ENCODE assay signal across 23 cellular contexts in the genomic region with DNA sequence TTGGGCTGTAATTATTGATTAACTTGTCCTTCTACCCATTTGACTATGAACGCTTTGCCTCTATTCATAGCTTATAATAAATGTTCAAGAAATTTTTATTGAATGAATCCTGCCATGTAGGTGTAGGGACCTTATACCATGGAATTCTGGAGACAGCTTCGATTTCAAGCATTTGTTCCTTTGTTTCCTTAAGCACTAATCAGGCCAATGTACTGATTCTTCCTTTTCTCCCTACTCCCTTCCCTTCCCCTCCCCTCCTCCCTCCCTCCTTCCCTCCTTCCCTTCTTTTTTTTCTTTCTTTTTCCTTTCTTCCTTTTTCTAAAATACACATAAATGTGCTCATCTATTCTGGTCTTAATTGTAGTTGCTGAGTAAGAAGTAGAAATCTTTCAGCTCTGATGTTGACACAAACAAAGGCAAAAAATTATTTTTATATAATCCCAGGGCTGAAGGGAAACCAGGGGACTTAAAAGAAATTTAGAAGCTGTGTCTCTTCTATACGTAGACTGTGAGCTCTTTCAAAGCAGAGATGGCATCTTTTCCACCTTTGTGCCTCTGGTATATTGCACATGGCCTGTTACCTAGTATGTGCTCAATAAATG. TPM values are rescaled to one million over a fixed set of nuclear protein-coding genes. Genes with fewer than 3 reads are reported as not detected.
DNase-seq lines count a peak whose midpoint lies in the region; ATAC-seq, FAIRE-seq and TF ChIP-seq lines count a peak whose summit lies in the region.
"Had no signal": no experiment of that assay in that cellular context is flagged by ENCODE, and none has a peak within 500 bp of the region (broad histone marks: within the 10 kb centered on the region; RNA-seq: fewer than 3 reads in every experiment).

No MANE protein-coding gene starts in this region.

- no peaks in the 10 kb centered on the region for H3K9me3 ChIP-seq in HepG2 (ENCODE audit: low read length)
- no peaks in the 10 kb centered on the region for H3K9me3 ChIP-seq in right lobe of liver
- no peaks in the 10 kb centered on the region for H3K9me3 ChIP-seq in IMR-90 (ENCODE audit: control insufficient read depth, insufficient read depth, low read length)
- H3K9me3 ChIP-seq in K562 (replicated peaks; ENCODE audit: control insufficient read depth, insufficient read depth, low read depth, low read length), result no peaks in the 10 kb centered on the region
- no peaks in the 10 kb centered on the region for H3K9me3 ChIP-seq in neural progenitor cell (ENCODE audit: low read depth)
- H3K9me3 ChIP-seq: BLaER1, Caco-2 had no signal

- H3K79me1 ChIP-seq in IMR-90 (ENCODE audit: low read depth in 1 of 2, low read length in 2 of 2), result no peaks in the 10 kb centered on the region

- 10% methylated on average over 3 of the region's 3 CpGs for WGBS in HepG2 (ENCODE audit: low lambda C conversion rate)
- 66% methylated on average over 3 of the region's 3 CpGs for WGBS in right lobe of liver (ENCODE audit: insufficient coverage, low coverage, low lambda C conversion rate, missing lambda C conversion rate)
- no CpG with 5 or more reads among the region's 3 CpGs for WGBS in IMR-90 (ENCODE audit: extremely low coverage in 2 of 2, insufficient read length in 1 of 2), 2 experiments
- 0% methylated on average over 3 of the region's 3 CpGs for WGBS in K562 (ENCODE audit: insufficient coverage, low coverage, missing lambda C conversion rate)

- H3K4me2 ChIP-seq in HepG2 (ENCODE audit: low read depth, low read length) (no peak overlapping the region), IMR-90 (ENCODE audit: low read depth, low read length) (no peak overlapping the region), K562 (ENCODE audit: insufficient read depth, low read length) (no peak overlapping the region), neural progenitor cell (no peak overlapping the region)
- H3K4me2 ChIP-seq: BLaER1 had no signal

- H3K36me3 Mint-ChIP-seq in neural progenitor cell, result no peaks in the 10 kb centered on the region
- H3K36me3 Mint-ChIP-seq in stimulated activated memory B cell treated with anti-CD40 and anti-IgM and Interleukin-4, amounts not matched to agents 10 μg/mL and 1 μg/mL and 100 μg/mL, for 72 hours, result peaks cover 16% of the 10 kb centered on the region

- H4K91ac ChIP-seq in IMR-90 (ENCODE audit: insufficient read depth, low read depth, low read length), result no peak overlapping the region

- H3K18ac ChIP-seq in IMR-90 (ENCODE audit: low read depth, low read length), result no peak overlapping the region

- no peak overlapping the region for H3K9ac ChIP-seq in HepG2 (ENCODE audit: insufficient read depth, low read depth, low read length)
- H3K9ac ChIP-seq in IMR-90 (ENCODE audit: low read depth, low read length), result no peak overlapping the region
- H3K9ac ChIP-seq in K562 (ENCODE audit: insufficient read depth in 1 of 2, low read depth in 2 of 2, low read length in 2 of 2), result no peak overlapping the region
- H3K9ac ChIP-seq in neural progenitor cell, result no peak overlapping the region
- H3K9ac ChIP-seq: BLaER1, GM23248 had no signal

- peaks cover 11% of the 10 kb centered on the region; the same call in 1 of the 2 replicates for H3K4me1 ChIP-seq in HepG2 (ENCODE audit: insufficient read depth, low read length)
- H3K4me1 ChIP-seq in right lobe of liver, result no peaks in the 10 kb centered on the region
- H3K4me1 ChIP-seq in IMR-90 (ENCODE audit: control insufficient read depth, insufficient read depth, low read length), result peaks cover 6% of the 10 kb centered on the region
- H3K4me1 ChIP-seq in K562 (replicated peaks in 1 of 2; ENCODE audit: control insufficient read depth in 2 of 2, insufficient read depth in 2 of 2, low read length in 2 of 2), result peaks cover 0 to 7% of the 10 kb centered on the region in 2 experiments; a peak in 2 of 5 replicates
- peaks cover 8% of the 10 kb centered on the region for H3K4me1 ChIP-seq in neural progenitor cell
- H3K4me1 ChIP-seq: BLaER1, Caco-2 had no signal

- ATAC-seq in HepG2, result no peak
- ATAC-seq in right lobe of liver, result no peak
- ATAC-seq in IMR-90 (ENCODE audit: low read depth), result no peak
- no peak for ATAC-seq in K562
- ATAC-seq in HG03139 (IDR thresholded peaks at IDR 0.05; ENCODE audit: unreplicated experiment), result no peak
- no peak for ATAC-seq in stimulated activated memory B cell treated with anti-CD40 and anti-IgM and Interleukin-4, amounts not matched to agents 10 μg/mL and 1 μg/mL and 100 μg/mL, for 72 hours
- no peak for ATAC-seq in HG03108 (IDR thresholded peaks at IDR 0.05; ENCODE audit: unreplicated experiment)
- ATAC-seq: CD8-positive, alpha-beta T cell; HCT116 had no signal

- H3K36me3 ChIP-seq in HepG2 (replicated peaks in 1 of 2; ENCODE audit: control insufficient read depth in 1 of 2, insufficient read depth in 2 of 2, low read length in 2 of 2) (no peaks in the 10 kb centered on the region), right lobe of liver (no peaks in the 10 kb centered on the region), IMR-90 (ENCODE audit: control insufficient read depth, insufficient read depth, low read length) (no peaks in the 10 kb centered on the region), K562 (ENCODE audit: control insufficient read depth, insufficient read depth, low read length) (no peaks in the 10 kb centered on the region), neural progenitor cell (no peaks in the 10 kb centered on the region)
- H3K36me3 ChIP-seq: BLaER1 had no signal

- TF ChIP-seq POLR2A in HepG2 (IDR thresholded peaks at IDR 0.05; ENCODE audit: insufficient read depth in 1 of 2, low read depth in 2 of 2, low read length in 2 of 2) (no peak), right lobe of liver (IDR thresholded peaks at IDR 0.05) (no peak), IMR-90 (IDR thresholded peaks at IDR 0.05; ENCODE audit: low read depth, low read length) (no peak), K562 (conservative IDR thresholded peaks at IDR 0.05) (no peak)

- H2BK15ac ChIP-seq in IMR-90 (ENCODE audit: low read depth, low read length), result no peak overlapping the region

- H3K4me3 ChIP-seq in HepG2 (replicated peaks in 1 of 3; ENCODE audit: insufficient read depth in 1 of 3, low read depth in 2 of 3, low read length in 3 of 3), result no peak overlapping the region
- no peak overlapping the region for H3K4me3 ChIP-seq in right lobe of liver
- H3K4me3 ChIP-seq in IMR-90 (ENCODE audit: insufficient read depth, low read depth, low read length), result no peak overlapping the region
- H3K4me3 ChIP-seq in K562, result no peak overlapping the region
- no peak overlapping the region for H3K4me3 ChIP-seq in neural progenitor cell
- H3K4me3 ChIP-seq: BLaER1, GM23248 had no signal

- H3K9me1 ChIP-seq in IMR-90 (ENCODE audit: insufficient read depth, low read length), result peaks cover 7% of the 10 kb centered on the region
- H3K9me1 ChIP-seq in K562 (ENCODE audit: control insufficient read depth, insufficient read depth, low read length), result no peaks in the 10 kb centered on the region

- peaks cover 9% of the 10 kb centered on the region for H3K27me3 Mint-ChIP-seq in neural progenitor cell (ENCODE audit: insufficient read depth, low read depth)
- no peaks in the 10 kb centered on the region for H3K27me3 Mint-ChIP-seq in stimulated activated memory B cell treated with anti-CD40 and anti-IgM and Interleukin-4, amounts not matched to agents 10 μg/mL and 1 μg/mL and 100 μg/mL, for 72 hours
- H3K27me3 Mint-ChIP-seq: B cell; CD4-positive, CD25-positive, alpha-beta regulatory T cell had no signal

- CTCF ChIA-PET in HepG2 (lab: Yijun Ruan, JAX; ENCODE audit: low intra/inter-chr PET ratio, low total read pairs) (no interaction called here), IMR-90 (lab: Yijun Ruan, JAX) (interaction anchor here (0.7 to 1.6 kb wide), 2 partner anchors 14 to 169 kb away, joined by 4 to 5 read pairs; no protein-coding TSS in a partner anchor), K562 (lab: Yijun Ruan, JAX; ENCODE audit: low intra/inter-chr PET ratio) (no interaction called here)

- H2BK5ac ChIP-seq in IMR-90 (ENCODE audit: low read depth, low read length, poor library complexity, severe bottlenecking), result no peak overlapping the region

- no peak for TF ChIP-seq CTCF in HepG2 (CRISPR knock-in tag; IDR thresholded peaks at IDR 0.05)
- TF ChIP-seq CTCF in right lobe of liver (IDR thresholded peaks at IDR 0.05), result no peak
- TF ChIP-seq CTCF in IMR-90 (conservative IDR thresholded peaks at IDR 0.05; ENCODE audit: low read depth, low read length), result no peak
- TF ChIP-seq CTCF in K562 (IDR thresholded peaks at IDR 0.05 in 2 of 3, conservative IDR thresholded peaks at IDR 0.05 in 1 of 3; ENCODE audit: insufficient read depth in 2 of 3, low read depth in 1 of 3, low read length in 3 of 3), result no peak
- no peak for TF ChIP-seq CTCF in neural progenitor cell (IDR thresholded peaks at IDR 0.05)

- no peak overlapping the region for H4K5ac ChIP-seq in IMR-90 (ENCODE audit: low read depth, low read length)

- H3K27ac Mint-ChIP-seq in neural progenitor cell, result no peak overlapping the region
- H3K27ac Mint-ChIP-seq in stimulated activated memory B cell treated with anti-CD40 and anti-IgM and Interleukin-4, amounts not matched to agents 10 μg/mL and 1 μg/mL and 100 μg/mL, for 72 hours, result no peak overlapping the region
- H3K27ac Mint-ChIP-seq: B cell; CD8-positive, alpha-beta T cell; H9; HFFc6 had no signal

- peak overlapping the region; percentile 40; the same call in 1 of the 2 replicates for H2BK20ac ChIP-seq in IMR-90 (ENCODE audit: low read depth, low read length)

- TF ChIP-seq RAD21 in HepG2 (CRISPR knock-in tag; IDR thresholded peaks at IDR 0.05) (no peak), IMR-90 (IDR thresholded peaks at IDR 0.05; ENCODE audit: low read length) (no peak), K562 (CRISPR knock-in tag; conservative IDR thresholded peaks at IDR 0.05 in 1 of 2, IDR thresholded peaks at IDR 0.05 in 1 of 2) (no peak)

- no peak overlapping the region for H3K27ac ChIP-seq in HepG2 (ENCODE audit: extremely low read length, insufficient read depth, low read length)
- H3K27ac ChIP-seq in right lobe of liver, result no peak overlapping the region
- no peak overlapping the region for H3K27ac ChIP-seq in IMR-90 (ENCODE audit: insufficient read depth, low read length)
- H3K27ac ChIP-seq in K562 (ENCODE audit: extremely low read depth, low read depth, low read length), result no peak overlapping the region
- no peak overlapping the region for H3K27ac ChIP-seq in neural progenitor cell
- H3K27ac ChIP-seq: BLaER1, C4-2B had no signal

- FAIRE-seq in HepG2 (lab: Jason Lieb, UNC) (no peak), K562 (lab: Jason Lieb, UNC) (no peak)
- FAIRE-seq: G401.6, GM12892, GM19239 had no signal

- H3K14ac ChIP-seq in IMR-90 (replicated peaks; ENCODE audit: low read depth, low read length), result no peak overlapping the region

- H3K4ac ChIP-seq in IMR-90 (ENCODE audit: low read depth, low read length), result no peak overlapping the region

- peaks cover 11% of the 10 kb centered on the region for H3K4me1 Mint-ChIP-seq in neural progenitor cell
- no peaks in the 10 kb centered on the region for H3K4me1 Mint-ChIP-seq in stimulated activated memory B cell treated with anti-CD40 and anti-IgM and Interleukin-4, amounts not matched to agents 10 μg/mL and 1 μg/mL and 100 μg/mL, for 72 hours
- H3K4me1 Mint-ChIP-seq: B cell; CD4-positive, CD25-positive, alpha-beta regulatory T cell had no signal

- H3F3A ChIP-seq in neural progenitor cell (ENCODE audit: low read depth), result peaks cover 3% of the 10 kb centered on the region

- H3K27me3 ChIP-seq in HepG2 (ENCODE audit: control insufficient read depth in 1 of 2, insufficient read depth in 2 of 2, low read length in 2 of 2), result no peaks in the 10 kb centered on the region; a peak in 1 of 5 replicates
- H3K27me3 ChIP-seq in right lobe of liver, result no peaks in the 10 kb centered on the region
- peaks cover 3% of the 10 kb centered on the region; the same call in 1 of the 2 replicates for H3K27me3 ChIP-seq in IMR-90 (ENCODE audit: control insufficient read depth, insufficient read depth, low read length)
- no peaks in the 10 kb centered on the region for H3K27me3 ChIP-seq in K562 (ENCODE audit: control insufficient read depth in 2 of 2, insufficient read depth in 2 of 2, low read length in 2 of 2)
- no peaks in the 10 kb centered on the region for H3K27me3 ChIP-seq in neural progenitor cell
- H3K27me3 ChIP-seq: BLaER1 had no signal

- H2BK120ac ChIP-seq in IMR-90 (ENCODE audit: low read depth, low read length), result no peak overlapping the region

- intact Hi-C loops in HepG2 (cut with micrococcal nuclease; ENCODE audit: unreplicated experiment), result no loop called here
- intact Hi-C loops in right lobe of liver (cut with DNase I), result loop anchor here in 1 of 2 donors (10.0 kb wide), 1 partner anchor 138 kb away; no protein-coding TSS in a partner anchor
- intact Hi-C loops in IMR-90 (cut with micrococcal nuclease), result no loop called here
- intact Hi-C loops in K562 (cut with micrococcal nuclease), result no loop called here

- no peak overlapping the region for H2AK5ac ChIP-seq in IMR-90 (ENCODE audit: low read depth, low read length)

- no peak overlapping the region for H2AK9ac ChIP-seq in IMR-90 (replicated peaks; ENCODE audit: low read depth, low read length, poor library complexity)

- H3K79me2 ChIP-seq in HepG2 (ENCODE audit: insufficient read depth, low read length), result no peaks in the 10 kb centered on the region
- H3K79me2 ChIP-seq in K562 (ENCODE audit: control insufficient read depth, insufficient read depth, low read length), result no peaks in the 10 kb centered on the region
- no peaks in the 10 kb centered on the region for H3K79me2 ChIP-seq in neural progenitor cell (ENCODE audit: low read depth)

- dilution Hi-C loops in IMR-90 (cut with HindIII; ENCODE audit: low sequenced_read_pairs, unreplicated experiment), result no loop called here

- no peak for TF ChIP-seq EP300 in HepG2 (IDR thresholded peaks at IDR 0.05; ENCODE audit: low read depth in 2 of 2, low read length in 2 of 2)
- TF ChIP-seq EP300 in HepG2 (CRISPR knock-in tag; IDR thresholded peaks at IDR 0.05; ENCODE audit: borderline replicate concordance), result no peak
- no peak for TF ChIP-seq EP300 in K562 (IDR thresholded peaks at IDR 0.05; ENCODE audit: low read length)

- no peaks in the 10 kb centered on the region for H3K9me3 Mint-ChIP-seq in neural progenitor cell
- H3K9me3 Mint-ChIP-seq in stimulated activated memory B cell treated with anti-CD40 and anti-IgM and Interleukin-4, amounts not matched to agents 10 μg/mL and 1 μg/mL and 100 μg/mL, for 72 hours, result no peaks in the 10 kb centered on the region
- H3K9me3 Mint-ChIP-seq: CD8-positive, alpha-beta T cell; H9; HFFc6 had no signal

- no TSS peak for BruUV-seq in HepG2 (replicated peaks; lab: Mats Ljungman, UMichigan)
- no TSS peak for BruUV-seq in IMR-90 (replicated peaks; lab: Mats Ljungman, UMichigan)
- no TSS peak for BruUV-seq in K562 (replicated peaks; lab: Mats Ljungman, UMichigan)

- DNase-seq in HepG2 (ENCODE audit: low spot score) (no peak), right lobe of liver (no peak), IMR-90 (no peak), K562 (ENCODE audit: extremely low read depth in 1 of 4, low spot score in 3 of 4) (no peak), neural progenitor cell (ENCODE audit: low spot score) (no peak)
- DNase-seq: Caco-2; CD4-positive, CD25-positive, alpha-beta regulatory T cell; CD8-positive, alpha-beta T cell; DMS153; DND-41; GM23248; H9; HFFc6 had no signal

- H2AFZ ChIP-seq in HepG2 (ENCODE audit: low read length) (no peak overlapping the region), IMR-90 (replicated peaks; ENCODE audit: low read length, poor library complexity) (no peak overlapping the region), K562 (ENCODE audit: low read depth, low read length) (no peak overlapping the region), neural progenitor cell (replicated peaks) (peak overlapping the region; percentile 34)
- H2AFZ ChIP-seq: GM23248 had no signal

- no peak overlapping the region for H4K8ac ChIP-seq in IMR-90 (ENCODE audit: low read depth in 2 of 2, low read length in 2 of 2)

- POLR2A ChIA-PET in HepG2 (lab: Yijun Ruan, JAX), result no interaction called here
- POLR2A ChIA-PET in IMR-90 (lab: Charles Lee; ENCODE audit: unreplicated experiment), result no interaction called here
- POLR2A ChIA-PET in K562 (lab: Yijun Ruan, JAX), result interaction anchor here (0.6 kb wide), 1 partner anchor 13 kb away, joined by 3 read pairs; no protein-coding TSS in a partner anchor

- in situ Hi-C loops in HepG2 (cut with HindIII; ENCODE audit: extremely low pct_ligation_motif_present, low pct_unique_long_range_greater_than_20kb) (no loop called here), IMR-90 (cut with MboI; ENCODE audit: low sequenced_read_pairs) (loop anchor here (25.0 kb wide), 1 partner anchor 596 kb away; the partner anchor contains the start of gene C1orf105), K562 (cut with MboI) (no loop called here)

- H4K20me1 ChIP-seq in HepG2 (ENCODE audit: insufficient read depth, low read length) (no peaks in the 10 kb centered on the region), IMR-90 (ENCODE audit: insufficient read depth, low read length) (no peaks in the 10 kb centered on the region), K562 (replicated peaks; ENCODE audit: control insufficient read depth, insufficient read depth, low read length) (no peaks in the 10 kb centered on the region), neural progenitor cell (ENCODE audit: low read depth) (no peaks in the 10 kb centered on the region)
- H4K20me1 ChIP-seq: BLaER1 had no signal

- no peak overlapping the region for H3K4me3 Mint-ChIP-seq in neural progenitor cell
- no peak overlapping the region for H3K4me3 Mint-ChIP-seq in stimulated activated memory B cell treated with anti-CD40 and anti-IgM and Interleukin-4, amounts not matched to agents 10 μg/mL and 1 μg/mL and 100 μg/mL, for 72 hours
- H3K4me3 Mint-ChIP-seq: B cell; CD4-positive, CD25-positive, alpha-beta regulatory T cell; CD8-positive, alpha-beta T cell; H9; HFFc6 had no signal

- H3K56ac ChIP-seq in IMR-90 (ENCODE audit: extremely low read depth, insufficient read depth, low read length), result no peak overlapping the region

- no peak overlapping the region for H3K23ac ChIP-seq in IMR-90 (ENCODE audit: low read depth, low read length)

RNA-seq across cellular contexts. Expression of gene DNM3, which starts 24.9 kb away (rescaled TPM):
- total RNA-seq in HepG2 (2016; rRNA removed; fragmentation: Illumina TruSeq; extraction: Trizol) (not detected in 2 replicates), right lobe of liver (under 1 TPM; 0.29 to 0.92 (median 0.43) TPM), IMR-90 (2012; rRNA removed) (0.36 and 0.83 TPM in 2 replicates), K562 (2014; rRNA removed) (0.33 TPM in 1 of 2 replicates, not detected in the other), K562 (2014; rRNA removed; fragmentation: Illumina TruSeq; extraction: Trizol) (0.36 and 0.38 TPM in 2 replicates), K562 (2015; rRNA removed; fragmentation: Illumina TruSeq; extraction: Trizol) (0.29 and 0.30 TPM in 2 replicates), K562 (2021) (0.16 and 0.29 TPM in 2 replicates), neural progenitor cell (ENCODE audit: low replicate concordance) (1.1 and 1.2 TPM in 2 replicates)
- not detected in 2 replicates for total RNA-seq in HepG2 (2016; cell fraction: cytosol; rRNA removed; fragmentation: Illumina TruSeq; extraction: Trizol; ENCODE audit: low read depth)
- total RNA-seq in HepG2 (2016; cell fraction: insoluble cytoplasmic fraction; rRNA removed; fragmentation: Illumina TruSeq; extraction: Trizol), result not detected in 2 replicates
- total RNA-seq in HepG2 (2016; cell fraction: membrane; rRNA removed; fragmentation: Illumina TruSeq; extraction: Trizol), result not detected in 2 replicates
- total RNA-seq in HepG2 (2016; cell fraction: nucleus; rRNA removed; fragmentation: Illumina TruSeq; extraction: Trizol), result 0.34 and 0.38 TPM in 2 replicates
- polyA plus RNA-seq in HepG2 (2011; rRNA removed) (0.05 and 0.14 TPM in 2 replicates), IMR-90 (2012; rRNA removed) (0.36 TPM in 2 replicates), K562 (2011; rRNA removed) (0.11 and 0.21 TPM in 2 replicates), K562 (2014; fragmentation: Illumina TruSeq; extraction: Trizol) (0.11 and 0.24 TPM in 2 replicates), K562 (2014; fragmentation: Nextera tagmentation; extraction: Ambion mirVana) (under 1 TPM; 0.10 to 0.17 TPM), K562 (2014; rRNA removed) (0.08 and 0.32 TPM in 2 replicates)
- polyA plus RNA-seq in HepG2 (2011; cell fraction: cytosol; rRNA removed), result 0.01 TPM in 1 of 2 replicates, not detected in the other
- polyA plus RNA-seq in HepG2 (2011; cell fraction: nucleus; rRNA removed), result 0.10 and 0.16 TPM in 2 replicates
- 0.03 and 0.16 TPM in 2 replicates for polyA plus RNA-seq in HepG2 (2012)
- polyA plus RNA-seq in HepG2 (2016; cell fraction: cytosol; fragmentation: Illumina TruSeq; extraction: Trizol; ENCODE audit: low read depth), result not detected in 2 replicates
- not detected in 2 replicates for polyA plus RNA-seq in HepG2 (2016; cell fraction: insoluble cytoplasmic fraction; fragmentation: Illumina TruSeq; extraction: Trizol; ENCODE audit: low read depth)
- not detected in 2 replicates for polyA plus RNA-seq in HepG2 (2016; cell fraction: membrane; fragmentation: Illumina TruSeq; extraction: Trizol; ENCODE audit: low read depth)
- 0.05 TPM in 1 of 2 replicates, not detected in the other for polyA plus RNA-seq in HepG2 (2016; cell fraction: nucleus; fragmentation: Illumina TruSeq; extraction: Trizol; ENCODE audit: insufficient read depth, low read depth)
- 1.1 TPM in 1 of 2 replicates, not detected in the other for polyA minus RNA-seq in HepG2 (2011; rRNA and poly(A)+ RNA removed; ENCODE audit: low replicate concordance)
- not detected in 2 replicates for polyA minus RNA-seq in HepG2 (2011; cell fraction: cytosol; rRNA and poly(A)+ RNA removed)
- polyA minus RNA-seq in HepG2 (2011; cell fraction: nucleus; rRNA and poly(A)+ RNA removed), result 0.26 and 0.75 TPM in 2 replicates
- polyA plus RNA-seq in IMR-90 (2012; cell fraction: cytosol; rRNA removed), result under 0.01 and 0.08 TPM in 2 replicates
- polyA plus RNA-seq in IMR-90 (2012; cell fraction: nucleus; rRNA removed; ENCODE audit: low replicate concordance), result 0.22 and 0.24 TPM in 2 replicates
- total RNA-seq in K562 (2011; cell fraction: chromatin; rRNA removed; ENCODE audit: low replicate concordance), result 0.62 and 2.8 TPM in 2 replicates
- total RNA-seq in K562 (2011; cell fraction: nucleolus; rRNA removed), result 0.50 and 0.66 TPM in 2 replicates
- total RNA-seq in K562 (2011; cell fraction: nucleoplasm; rRNA removed), result 0.73 and 0.76 TPM in 2 replicates
- 0.12 and 0.15 TPM in 2 replicates for polyA plus RNA-seq in K562 (2011; cell fraction: cytosol; rRNA removed)
- polyA plus RNA-seq in K562 (2011; cell fraction: nucleus; rRNA removed), result 0.23 and 0.38 TPM in 2 replicates
- polyA plus RNA-seq in K562 (2012), result 0.13 and 0.58 TPM in 2 replicates
- 0.70 and 1.6 TPM in 2 replicates for polyA minus RNA-seq in K562 (2011; rRNA and poly(A)+ RNA removed)
- polyA minus RNA-seq in K562 (2011; cell fraction: cytosol; rRNA and poly(A)+ RNA removed), result 0.29 and 1.2 TPM in 2 replicates
- 1.2 and 1.7 TPM in 2 replicates for polyA minus RNA-seq in K562 (2011; cell fraction: nucleus; rRNA and poly(A)+ RNA removed)

RNA-seq across cellular contexts. Expression of gene METTL13, which starts 34.9 kb away (rescaled TPM):
- 22.8 and 28.3 TPM in 2 replicates for total RNA-seq in HepG2 (2016; rRNA removed; fragmentation: Illumina TruSeq; extraction: Trizol)
- 3.0 and 4.9 TPM in 2 replicates for total RNA-seq in HepG2 (2016; cell fraction: cytosol; rRNA removed; fragmentation: Illumina TruSeq; extraction: Trizol; ENCODE audit: low read depth)
- 22.3 and 25.7 TPM in 2 replicates for total RNA-seq in HepG2 (2016; cell fraction: insoluble cytoplasmic fraction; rRNA removed; fragmentation: Illumina TruSeq; extraction: Trizol)
- 9.3 and 9.4 TPM in 2 replicates for total RNA-seq in HepG2 (2016; cell fraction: membrane; rRNA removed; fragmentation: Illumina TruSeq; extraction: Trizol)
- total RNA-seq in HepG2 (2016; cell fraction: nucleus; rRNA removed; fragmentation: Illumina TruSeq; extraction: Trizol), result 15.9 and 17.2 TPM in 2 replicates
- 18.6 and 20.5 TPM in 2 replicates for polyA plus RNA-seq in HepG2 (2011; rRNA removed)
- polyA plus RNA-seq in HepG2 (2011; cell fraction: cytosol; rRNA removed), result 17.8 and 21.4 TPM in 2 replicates
- 10.4 and 11.1 TPM in 2 replicates for polyA plus RNA-seq in HepG2 (2011; cell fraction: nucleus; rRNA removed)
- polyA plus RNA-seq in HepG2 (2012), result 16.9 and 17.0 TPM in 2 replicates
- polyA plus RNA-seq in HepG2 (2016; cell fraction: cytosol; fragmentation: Illumina TruSeq; extraction: Trizol; ENCODE audit: low read depth), result 3.2 and 3.4 TPM in 2 replicates
- 36.3 and 42.2 TPM in 2 replicates for polyA plus RNA-seq in HepG2 (2016; cell fraction: insoluble cytoplasmic fraction; fragmentation: Illumina TruSeq; extraction: Trizol; ENCODE audit: low read depth)
- 5.7 and 6.4 TPM in 2 replicates for polyA plus RNA-seq in HepG2 (2016; cell fraction: membrane; fragmentation: Illumina TruSeq; extraction: Trizol; ENCODE audit: low read depth)
- 25.8 and 28.6 TPM in 2 replicates for polyA plus RNA-seq in HepG2 (2016; cell fraction: nucleus; fragmentation: Illumina TruSeq; extraction: Trizol; ENCODE audit: insufficient read depth, low read depth)
- 21.5 and 62.4 TPM in 2 replicates for polyA minus RNA-seq in HepG2 (2011; rRNA and poly(A)+ RNA removed; ENCODE audit: low replicate concordance)
- 7.9 and 9.5 TPM in 2 replicates for polyA minus RNA-seq in HepG2 (2011; cell fraction: cytosol; rRNA and poly(A)+ RNA removed)
- 14.0 and 16.2 TPM in 2 replicates for polyA minus RNA-seq in HepG2 (2011; cell fraction: nucleus; rRNA and poly(A)+ RNA removed)
- 10 to 100 TPM in 5 of 6 experiments, 1 to 10 TPM in 1; 8.9 to 14.4 (median 11.9) TPM for total RNA-seq in right lobe of liver
- 25.8 and 26.3 TPM in 2 replicates for total RNA-seq in IMR-90 (2012; rRNA removed)
- polyA plus RNA-seq in IMR-90 (2012; rRNA removed), result 22.6 and 25.1 TPM in 2 replicates
- 16.8 and 20.4 TPM in 2 replicates for polyA plus RNA-seq in IMR-90 (2012; cell fraction: cytosol; rRNA removed)
- polyA plus RNA-seq in IMR-90 (2012; cell fraction: nucleus; rRNA removed; ENCODE audit: low replicate concordance), result 9.8 and 11.9 TPM in 2 replicates
- 47.4 and 58.7 TPM in 2 replicates for total RNA-seq in K562 (2011; cell fraction: chromatin; rRNA removed; ENCODE audit: low replicate concordance)
- total RNA-seq in K562 (2011; cell fraction: nucleolus; rRNA removed), result 46.6 and 59.0 TPM in 2 replicates
- 42.7 and 43.7 TPM in 2 replicates for total RNA-seq in K562 (2011; cell fraction: nucleoplasm; rRNA removed)
- 49.3 and 65.1 TPM in 2 replicates for total RNA-seq in K562 (2014; rRNA removed)
- total RNA-seq in K562 (2014; rRNA removed; fragmentation: Illumina TruSeq; extraction: Trizol), result 46.2 and 51.9 TPM in 2 replicates
- 50.5 and 54.9 TPM in 2 replicates for total RNA-seq in K562 (2015; rRNA removed; fragmentation: Illumina TruSeq; extraction: Trizol)
- total RNA-seq in K562 (2021), result 54.9 and 62.0 TPM in 2 replicates
- 53.5 and 70.9 TPM in 2 replicates for polyA plus RNA-seq in K562 (2011; rRNA removed)
- 49.3 and 54.9 TPM in 2 replicates for polyA plus RNA-seq in K562 (2011; cell fraction: cytosol; rRNA removed)
- 39.0 and 45.5 TPM in 2 replicates for polyA plus RNA-seq in K562 (2011; cell fraction: nucleus; rRNA removed)
- 35.2 and 62.5 TPM in 2 replicates for polyA plus RNA-seq in K562 (2012)
- 61.3 and 78.9 TPM in 2 replicates for polyA plus RNA-seq in K562 (2014; fragmentation: Illumina TruSeq; extraction: Trizol)
- 10 to 100 TPM; 18.9 to 23.4 TPM for polyA plus RNA-seq in K562 (2014; fragmentation: Nextera tagmentation; extraction: Ambion mirVana)
- polyA plus RNA-seq in K562 (2014; rRNA removed), result 55.2 and 59.7 TPM in 2 replicates
- polyA minus RNA-seq in K562 (2011; rRNA and poly(A)+ RNA removed), result 75.6 and 111 TPM in 2 replicates
- 36.8 and 46.1 TPM in 2 replicates for polyA minus RNA-seq in K562 (2011; cell fraction: cytosol; rRNA and poly(A)+ RNA removed)
- 26.3 and 31.2 TPM in 2 replicates for polyA minus RNA-seq in K562 (2011; cell fraction: nucleus; rRNA and poly(A)+ RNA removed)
- 19.5 and 26.3 TPM in 2 replicates for total RNA-seq in neural progenitor cell (ENCODE audit: low replicate concordance)

Comparison
In these comparisons a context has a peak if more than half of its experiments do, and no peak if none do; other contexts are left out.
1. Of the 241 proteins assayed by ChIP-seq in both HepG2 and K562: peak only in HepG2: none; only in K562: none; in both: HNRNPK, PCBP1 and PCBP2; in neither: 238.